Comparison of ENCODE assay signal across 1 cellular context in genomic region chr17:76736349-76737081, GRCh38.
A peak's percentile ranks its signal among the peaks of the same experiment; 100 is the strongest.
TF ChIP-seq lines count a peak whose summit lies in the region.

No MANE protein-coding gene starts in this region.

TF ChIP-seq in HepG2, 621 proteins besides CTCF, POLR2A, EP300 and RAD21 (continued from another document and continues in another):
- TF ChIP-seq FUBP1 (CRISPR knock-in tag; IDR thresholded peaks at IDR 0.05; ENCODE audit: borderline replicate concordance) (0 out of 2 replicates have a peak, but pooled peaks have one; percentile 2), ZNF816 (CRISPR knock-in tag; IDR thresholded peaks at IDR 0.05; ENCODE audit: borderline replicate concordance) (no peak), FOXP4 (CRISPR knock-in tag; IDR thresholded peaks at IDR 0.05) (no peak), DR1 (CRISPR knock-in tag; IDR thresholded peaks at IDR 0.05) (no peak), ATF6 (CRISPR knock-in tag; conservative IDR thresholded peaks at IDR 0.05) (no peak), MED1 (CRISPR knock-in tag; IDR thresholded peaks at IDR 0.05) (peak; percentile 67), NAIF1 (CRISPR knock-in tag; IDR thresholded peaks at IDR 0.05; ENCODE audit: borderline replicate concordance) (no peak), ZC3H13 (CRISPR knock-in tag; IDR thresholded peaks at IDR 0.05) (peak; percentile 19), ADNP (CRISPR knock-in tag; IDR thresholded peaks at IDR 0.05) (no peak), NRL (CRISPR knock-in tag; IDR thresholded peaks at IDR 0.05; ENCODE audit: borderline replicate concordance) (no peak), ZNF781 (CRISPR knock-in tag; IDR thresholded peaks at IDR 0.05; ENCODE audit: borderline replicate concordance, not compliant biosample characterization) (no peak), TMF1 (CRISPR knock-in tag; IDR thresholded peaks at IDR 0.05; ENCODE audit: low read depth) (0 out of 2 replicates have a peak, but pooled peaks have one; percentile 28), HMG20A (CRISPR knock-in tag; IDR thresholded peaks at IDR 0.05; ENCODE audit: borderline replicate concordance) (no peak), CENPT (CRISPR knock-in tag; IDR thresholded peaks at IDR 0.05; ENCODE audit: low read depth) (no peak; the same call in 1 of the 2 replicates), PRDM10 (CRISPR knock-in tag; IDR thresholded peaks at IDR 0.05; ENCODE audit: low read depth) (no peak), ZSCAN20 (CRISPR knock-in tag; IDR thresholded peaks at IDR 0.05; ENCODE audit: borderline replicate concordance) (0 out of 2 replicates have a peak, but pooled peaks have one; percentile 63), ZBTB7B (CRISPR knock-in tag; IDR thresholded peaks at IDR 0.05) (no peak), NFE2L2 (IDR thresholded peaks at IDR 0.05; ENCODE audit: low read length) (no peak), ARID2 (CRISPR knock-in tag; IDR thresholded peaks at IDR 0.05; ENCODE audit: borderline replicate concordance) (peak; percentile 4; the same call in 1 of the 2 replicates), RFX1 (IDR thresholded peaks at IDR 0.05) (no peak), ZBTB46 (CRISPR knock-in tag; IDR thresholded peaks at IDR 0.05; ENCODE audit: borderline replicate concordance) (no peak), ZNF407 (CRISPR knock-in tag; IDR thresholded peaks at IDR 0.05; ENCODE audit: not compliant biosample characterization) (no peak), ARNTL (CRISPR knock-in tag; IDR thresholded peaks at IDR 0.05) (no peak), ZNF225 (CRISPR knock-in tag; IDR thresholded peaks at IDR 0.05) (no peak; the same call in 1 of the 2 replicates), ZNF879 (CRISPR knock-in tag; IDR thresholded peaks at IDR 0.05) (0 out of 2 replicates have a peak, but pooled peaks have one; percentile 21), KLF11 (CRISPR knock-in tag; IDR thresholded peaks at IDR 0.05) (no peak), BRCA1 (CRISPR knock-in tag; IDR thresholded peaks at IDR 0.05) (no peak), GMEB1 (CRISPR knock-in tag; IDR thresholded peaks at IDR 0.05; ENCODE audit: borderline replicate concordance) (no peak), ZNF800 (CRISPR knock-in tag; IDR thresholded peaks at IDR 0.05) (no peak), ZNF713 (CRISPR knock-in tag; IDR thresholded peaks at IDR 0.05) (no peak), MIER3 (CRISPR knock-in tag; IDR thresholded peaks at IDR 0.05; ENCODE audit: borderline replicate concordance) (no peak), NFIC (IDR thresholded peaks at IDR 0.05; ENCODE audit: low read length) (no peak), SOX13 (IDR thresholded peaks at IDR 0.05) (no peak), SOX13 (CRISPR knock-in tag; conservative IDR thresholded peaks at IDR 0.05 in 1 of 2, IDR thresholded peaks at IDR 0.05 in 1 of 2) (no peak)
